Comparison of ENCODE assay signal across 8 cellular contexts in genomic region chr16:57299719-57300386, GRCh38. TPM values are rescaled to one million over a fixed set of nuclear protein-coding genes. Genes with fewer than 3 reads are reported as not detected.
DNase-seq lines count a peak whose midpoint lies in the region; ATAC-seq, FAIRE-seq and TF ChIP-seq lines count a peak whose summit lies in the region.

No MANE protein-coding gene starts in this region.

- peak; percentile 64 for DNase-seq in NCI-H345 treated with DMSO at 0.1 percent for 48 hours (lab: John Stamatoyannopoulos, UW; ENCODE audit: unreplicated experiment)
- peak; percentile 61 to 62 for DNase-seq in cerebellar nuclear complex (lab: John Stamatoyannopoulos, UW)
- peak; percentile 95 for DNase-seq in kidney
- DNase-seq in stimulated activated CD4-positive, alpha-beta T cell treated with anti-CD3 and anti-CD28 coated beads, Interleukin-15, amount 100 ng/mL, for 1 hour (ENCODE audit: low read depth in 1 of 2, low spot score in 1 of 2) = peak; percentile 63 to 67

- FAIRE-seq in A204.1 (lab: Jason Lieb, UNC) (peak; percentile 63), kidney (lab: Jason Lieb, UNC) (no peak)

- intact Hi-C loops in kidney (cut with DNase I) = loop anchor here (5.0 kb wide), 1 partner anchor 117 kb away; no protein-coding TSS in a partner anchor

- H3K9me3 ChIP-seq in kidney (ENCODE audit: control insufficient read depth in 1 of 2, low read length in 2 of 2) = no peaks in the 10 kb centered on the region

- peaks cover 11 to 18% of the 10 kb centered on the region in 2 donors for H3K4me1 ChIP-seq in kidney (ENCODE audit: control insufficient read depth in 1 of 2, insufficient read depth in 1 of 2, low read depth in 1 of 2, low read length in 2 of 2)

- H3K27ac ChIP-seq in kidney (ENCODE audit: low read depth in 2 of 2, low read length in 2 of 2) = peak overlapping the region; percentile 81 to 96

- peak overlapping the region; percentile 66 to 72 for H3K4me3 ChIP-seq in kidney (ENCODE audit: low read length in 2 of 2)

- peak; percentile 0 for TF ChIP-seq CTCF in kidney (IDR thresholded peaks at IDR 0.05; ENCODE audit: borderline replicate concordance, extremely low read depth, insufficient read depth)

- peak overlapping the region; percentile 66 to 83 for H3K9ac ChIP-seq in kidney (ENCODE audit: low read length in 2 of 2)

- H3K36me3 ChIP-seq in kidney (ENCODE audit: control insufficient read depth in 1 of 2, insufficient read depth in 2 of 2, low read length in 2 of 2) = no peaks in the 10 kb centered on the region

- ATAC-seq in GM18868 (IDR thresholded peaks at IDR 0.05; ENCODE audit: unreplicated experiment) = peak; percentile 47
- ATAC-seq in HG03103 (IDR thresholded peaks at IDR 0.05; ENCODE audit: low read depth, unreplicated experiment) = peak; percentile 41
- peak; percentile 66 to 69 for ATAC-seq in activated CD4-positive, CD25-positive, alpha-beta regulatory T cell treated with anti-CD3 and anti-CD28 coated beads, Interleukin-2, amount 50 U/mL, for 24 hours

RNA-seq across cellular contexts. Expression of gene PLLP, which starts 15.4 kb away (rescaled TPM):
- total RNA-seq in kidney = 64.4 TPM
- 83.8 TPM for polyA plus RNA-seq in kidney (ENCODE audit: insufficient read depth, low read depth, low replicate concordance)

RNA-seq across cellular contexts. Expression of gene ARL2BP, which starts 54.8 kb away (rescaled TPM):
- total RNA-seq in kidney = 61.5 TPM
- polyA plus RNA-seq in kidney (ENCODE audit: insufficient read depth, low read depth, low replicate concordance) = 53.9 TPM

RNA-seq across cellular contexts. Expression of gene CCL22, which starts 58.7 kb away (rescaled TPM):
- 1.3 TPM for total RNA-seq in kidney
- polyA plus RNA-seq in kidney (ENCODE audit: insufficient read depth, low read depth, low replicate concordance) = not detected

Comparison
In these comparisons a context has a peak if more than half of its experiments do, and no peak if none do; other contexts are left out.
1. Peak in every context shown above with its lines: DNase-seq, ATAC-seq, H3K4me3 ChIP-seq and H3K27ac ChIP-seq.